8 cellular contexts compared by ENCODE assay signal in the genomic region with DNA sequence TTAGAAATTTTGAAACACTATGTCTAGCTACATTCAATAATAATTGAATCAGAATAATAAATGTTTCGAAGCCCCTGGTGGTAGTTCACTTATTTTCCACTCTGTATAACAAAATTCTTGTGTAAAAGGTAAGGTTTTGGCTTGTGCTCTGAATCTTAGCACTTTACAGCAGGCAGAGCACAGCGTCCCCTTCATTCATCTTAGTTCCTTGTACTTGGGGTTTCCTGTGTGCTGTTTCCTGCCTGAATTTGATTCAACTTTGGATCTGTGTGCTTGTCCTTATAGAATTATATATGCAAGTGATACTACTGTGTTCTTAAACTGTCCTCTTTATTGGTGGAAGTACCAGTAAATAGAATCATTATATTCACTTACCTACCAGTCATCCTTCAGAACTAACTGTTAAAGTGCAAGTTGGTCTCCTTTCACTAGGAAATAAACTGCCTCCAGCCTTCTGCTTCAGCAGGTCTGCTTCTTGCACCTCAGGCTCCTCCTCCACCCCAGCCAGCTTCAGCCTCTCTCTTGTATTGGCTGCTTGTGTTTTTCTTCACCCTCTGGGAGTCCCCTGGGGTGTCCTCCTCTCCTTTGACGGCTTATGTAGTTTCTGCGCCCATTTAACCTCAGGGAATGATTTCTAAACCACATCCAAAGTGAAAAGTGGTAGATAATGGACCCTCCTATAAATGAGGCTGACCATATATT. TPM values are rescaled to one million over a fixed set of nuclear protein-coding genes. Genes with fewer than 3 reads are reported as not detected.
DNase-seq lines count a peak whose midpoint lies in the region; ATAC-seq and TF ChIP-seq lines count a peak whose summit lies in the region.

No MANE protein-coding gene starts in this region.

- no peak for DNase-seq in activated T-cell treated with anti-CD3 and anti-CD28 coated beads, Interleukin-2, amount 50 U/mL, for 4 hours
- DNase-seq in activated T-cell treated with anti-CD3 and anti-CD28 coated beads, Interleukin-2, amount 50 U/mL, for 48 hours = no peak
- peak; percentile 31 for DNase-seq in WERI-Rb-1
- no peak for DNase-seq in left cardiac atrium
- DNase-seq in testis = peak; percentile 28
- DNase-seq in NCI-H82 treated with DMSO at 0.1 percent for 48 hours (lab: John Stamatoyannopoulos, UW; ENCODE audit: unreplicated experiment) = no peak
- no peak for DNase-seq in NCI-H2081 treated with DMSO at 0.1 percent for 48 hours (lab: John Stamatoyannopoulos, UW)

- H3K4me3 ChIP-seq in WERI-Rb-1 (ENCODE audit: low read depth, low read length) (no peak overlapping the region), testis (no peak overlapping the region)

- intact Hi-C loops in left cardiac atrium (cut with DNase I) (no loop called here), testis (cut with DNase I; ENCODE audit: low total_unique reads) (no loop called here)

- peaks cover 12% of the 10 kb centered on the region for H3K36me3 Mint-ChIP-seq in activated T-cell treated with anti-CD3 and anti-CD28 coated beads, Interleukin-2, amount 50 U/mL, for 4 hours (ENCODE audit: insufficient read depth)

- H3K36me3 ChIP-seq in WERI-Rb-1 (peaks cover 49% of the 10 kb centered on the region), testis (ENCODE audit: low read depth, missing control alignments) (no peaks in the 10 kb centered on the region)

- H3K9me3 ChIP-seq in WERI-Rb-1 (ENCODE audit: severe bottlenecking) (no peaks in the 10 kb centered on the region), testis (no peaks in the 10 kb centered on the region)

- peak; percentile 57 to 65 for ATAC-seq in activated T-cell treated with anti-CD3 and anti-CD28 coated beads, Interleukin-2, amount 50 U/mL, for 4 hours
- ATAC-seq in left cardiac atrium (peak; percentile 59 to 76), GM21825 (IDR thresholded peaks at IDR 0.05; ENCODE audit: unreplicated experiment) (no peak)

- TF ChIP-seq CTCF in WERI-Rb-1 (IDR thresholded peaks at IDR 0.05; ENCODE audit: low read depth, low read length) = no peak
- TF ChIP-seq CTCF in testis (IDR thresholded peaks at IDR 0.05) = no peak

- no peak overlapping the region for H3K4me3 Mint-ChIP-seq in activated T-cell treated with anti-CD3 and anti-CD28 coated beads, Interleukin-2, amount 50 U/mL, for 4 hours

- TF ChIP-seq POLR2A in testis (IDR thresholded peaks at IDR 0.05) = no peak

- peaks cover 41% of the 10 kb centered on the region for H3K4me1 Mint-ChIP-seq in activated T-cell treated with anti-CD3 and anti-CD28 coated beads, Interleukin-2, amount 50 U/mL, for 4 hours (ENCODE audit: low read depth)

- H3K9me3 Mint-ChIP-seq in activated T-cell treated with anti-CD3 and anti-CD28 coated beads, Interleukin-2, amount 50 U/mL, for 4 hours = no peaks in the 10 kb centered on the region

- H3K4me1 ChIP-seq in testis = peaks cover 18% of the 10 kb centered on the region

- H3K27me3 Mint-ChIP-seq in activated T-cell treated with anti-CD3 and anti-CD28 coated beads, Interleukin-2, amount 50 U/mL, for 4 hours (ENCODE audit: low read depth) = no peaks in the 10 kb centered on the region

- H3K27ac ChIP-seq in WERI-Rb-1 (peak overlapping the region; percentile 40), testis (peak overlapping the region; percentile 42 to 61)

- H3K27me3 ChIP-seq in WERI-Rb-1 (ENCODE audit: insufficient read depth, low read depth, severe bottlenecking) (no peaks in the 10 kb centered on the region), testis (no peaks in the 10 kb centered on the region)

- 54 to 56% methylated on average over 4 of the region's 4 CpGs for WGBS in testis, 2 donors

RNA-seq across cellular contexts. Expression of a gene that starts 28.8 kb away (rescaled TPM):
- 10 to 100 TPM; 23.4 to 24.8 (median 23.9) TPM for total RNA-seq in activated T-cell treated with anti-CD3 and anti-CD28 coated beads, Interleukin-2, amount 50 U/mL, for 4 hours
- total RNA-seq in left cardiac atrium (100 to 1,000 TPM; 123 to 159 TPM), testis (100 to 1,000 TPM; 116 to 211 TPM)
- 18.0 TPM for polyA plus RNA-seq in testis (ENCODE audit: insufficient read depth, low read depth, low replicate concordance)

Comparison
In these comparisons a context has a peak if more than half of its experiments do, and no peak if none do; other contexts are left out.
1. DNase-seq: peak in WERI-Rb-1 (single experiment) and testis (single experiment); none in activated T-cell treated with anti-CD3 and anti-CD28 coated beads, Interleukin-2, amount 50 U/mL, for 4 hours (single experiment), activated T-cell treated with anti-CD3 and anti-CD28 coated beads, Interleukin-2, amount 50 U/mL, for 48 hours (0 of 2), left cardiac atrium (single experiment), NCI-H82 treated with DMSO at 0.1 percent for 48 hours (single experiment) and NCI-H2081 treated with DMSO at 0.1 percent for 48 hours (single experiment).
2. RNA of a gene that starts 28.8 kb away (total RNA-seq): 116 to 211 TPM in testis and 123 to 159 TPM in left cardiac atrium; 23.4 to 24.8 TPM in activated T-cell treated with anti-CD3 and anti-CD28 coated beads, Interleukin-2, amount 50 U/mL, for 4 hours; every median in the first group is over 4 times any median in the second.